Comparison of ENCODE assay signal across 11 cellular contexts in genomic region chr19:5952193-5953033, GRCh38. TPM values are rescaled to one million over a fixed set of nuclear protein-coding genes. Genes with fewer than 3 reads are reported as not detected.
A peak's percentile ranks its signal among the peaks of the same experiment; 100 is the strongest.
DNase-seq lines count a peak whose midpoint lies in the region; ATAC-seq, FAIRE-seq and TF ChIP-seq lines count a peak whose summit lies in the region.
"Had no signal": no experiment of that assay in that cellular context is flagged by ENCODE, and none has a peak within 500 bp of the region (broad histone marks: within the 10 kb centered on the region; RNA-seq: fewer than 3 reads in every experiment).

No MANE protein-coding gene starts in this region.

- RAD21 ChIA-PET in GM12878 (lab: Charles Lee; ENCODE audit: unreplicated experiment) = no interaction called here

- no peak for DNase-seq in CD4-positive, alpha-beta T cell
- DNase-seq in HFFc6 = no peak
- DNase-seq in GM12878 (ENCODE audit: low read depth, low spot score) = no peak
- DNase-seq in natural killer cell = no peak
- DNase-seq in COLO829 (ENCODE audit: low spot score) = no peak
- no peak for DNase-seq in gastrocnemius medialis
- no peak for DNase-seq in effector memory CD4-positive, alpha-beta T cell
- DNase-seq: islet precursor cell had no signal

- TF ChIP-seq EP300 in GM12878 (IDR thresholded peaks at IDR 0.05; ENCODE audit: borderline replicate concordance in 1 of 2, control insufficient read depth in 1 of 2, low read depth in 2 of 2, low read length in 2 of 2) = no peak

- no peak overlapping the region for H2AFZ ChIP-seq in GM12878 (ENCODE audit: control insufficient read depth, low read depth, low read length)

- H3K27ac ChIP-seq in CD4-positive, alpha-beta T cell (ENCODE audit: low read depth, low read length) = peak overlapping the region; percentile 37
- peak overlapping the region; percentile 50 for H3K27ac ChIP-seq in GM12878 (ENCODE audit: control insufficient read depth, insufficient read depth)
- H3K27ac ChIP-seq in gastrocnemius medialis = no peak overlapping the region
- H3K27ac ChIP-seq in effector memory CD4-positive, alpha-beta T cell (ENCODE audit: insufficient read depth, low read length, poor library complexity, severe bottlenecking) = no peak overlapping the region
- H3K27ac ChIP-seq: VCaP had no signal

- H3K36me3 ChIP-seq in GM12878 (ENCODE audit: control insufficient read depth in 2 of 2, insufficient read depth in 2 of 2, low read length in 1 of 2) = peaks cover 6 to 18% of the 10 kb centered on the region in 2 experiments; a peak in 3 of 4 replicates
- no peaks in the 10 kb centered on the region for H3K36me3 ChIP-seq in gastrocnemius medialis
- no peaks in the 10 kb centered on the region for H3K36me3 ChIP-seq in effector memory CD4-positive, alpha-beta T cell (ENCODE audit: control insufficient read depth, insufficient read depth, low read length)

- H3K9me3 Mint-ChIP-seq in CD4-positive, alpha-beta T cell = no peaks in the 10 kb centered on the region
- H3K9me3 Mint-ChIP-seq in HFFc6 (no peaks in the 10 kb centered on the region), natural killer cell (no peaks in the 10 kb centered on the region)

- no peak overlapping the region for H3K4me3 ChIP-seq in GM12878
- no peak overlapping the region for H3K4me3 ChIP-seq in gastrocnemius medialis
- no peak overlapping the region for H3K4me3 ChIP-seq in effector memory CD4-positive, alpha-beta T cell (ENCODE audit: insufficient read depth, low read depth, low read length, poor library complexity, severe bottlenecking)
- H3K4me3 ChIP-seq: skin epidermis had no signal

- TF ChIP-seq CTCF in CD4-positive, alpha-beta T cell (IDR thresholded peaks at IDR 0.05) = no peak
- TF ChIP-seq CTCF in HFFc6 (IDR thresholded peaks at IDR 0.05) (no peak), GM12878 (IDR thresholded peaks at IDR 0.05 in 2 of 3, conservative IDR thresholded peaks at IDR 0.05 in 1 of 3; ENCODE audit: control insufficient read depth in 2 of 3, extremely low read depth in 1 of 3, insufficient read depth in 1 of 3, low read depth in 3 of 3, low read length in 3 of 3) (no peak), natural killer cell (IDR thresholded peaks at IDR 0.05) (no peak), gastrocnemius medialis (IDR thresholded peaks at IDR 0.05 in 4 of 5, conservative IDR thresholded peaks at IDR 0.05 in 1 of 5) (no peak)

- intact Hi-C loops in CD4-positive, alpha-beta T cell (cut with DNase I, micrococcal nuclease) = loop anchor here in 1 of 2 experiments (1.0 kb wide), 1 partner anchor 10 kb away; no protein-coding TSS in a partner anchor
- intact Hi-C loops in GM12878 (cut with micrococcal nuclease; ENCODE audit: unreplicated experiment) = no loop called here
- intact Hi-C loops in natural killer cell (cut with micrococcal nuclease) = loop anchor here (1.0 kb wide), 1 partner anchor 10 kb away; no protein-coding TSS in a partner anchor
- intact Hi-C loops in gastrocnemius medialis (cut with DNase I; ENCODE audit: low total_unique reads) = no loop called here

- TF ChIP-seq RAD21 in GM12878 (IDR thresholded peaks at IDR 0.05; ENCODE audit: insufficient read depth, low read depth, low read length) = no peak

- no peak for ATAC-seq in CD4-positive, alpha-beta T cell (ENCODE audit: poor library complexity)
- ATAC-seq in GM12878 (no peak), natural killer cell (peak in 2 of 3 donors; percentile 55 to 67), gastrocnemius medialis (no peak)

- no peaks in the 10 kb centered on the region; the same call in none of the 2 replicates for H4K20me1 ChIP-seq in GM12878 (ENCODE audit: control insufficient read depth, insufficient read depth)

- H3K4me3 Mint-ChIP-seq in CD4-positive, alpha-beta T cell = peak overlapping the region; percentile 50
- H3K4me3 Mint-ChIP-seq in HFFc6 = no peak overlapping the region; the same call in 1 of the 2 replicates
- peak overlapping the region; percentile 83 for H3K4me3 Mint-ChIP-seq in natural killer cell

- FAIRE-seq in GM12878 (lab: Jason Lieb, UNC) = no peak
- FAIRE-seq: colon had no signal

- H3K27me3 Mint-ChIP-seq in CD4-positive, alpha-beta T cell = no peaks in the 10 kb centered on the region
- H3K27me3 Mint-ChIP-seq in HFFc6 (ENCODE audit: insufficient read depth) = peaks cover 1% of the 10 kb centered on the region
- no peaks in the 10 kb centered on the region for H3K27me3 Mint-ChIP-seq in natural killer cell (ENCODE audit: low read depth in 2 of 2)

- WGBS in GM12878 (ENCODE audit: insufficient coverage, insufficient replicate concordance, low lambda C conversion rate, missing lambda C conversion rate) = 93% methylated on average over 18 of the region's 18 CpGs

- POLR2A ChIA-PET in CD4-positive, alpha-beta T cell (lab: Charles Lee) = interaction anchor here (1.0 to 7.4 kb wide), 6 partner anchors 9 to 49 kb away, joined by 3 to 93 read pairs (median 4); partner anchors contain the start of gene NDUFA11
- POLR2A ChIA-PET in GM12878 (lab: Charles Lee) = interaction anchor here (1.1 kb wide), 1 partner anchor 16 kb away, joined by 4 read pairs; no protein-coding TSS in a partner anchor

- H3K9ac ChIP-seq in GM12878 (ENCODE audit: control insufficient read depth, insufficient read depth, low read length) = no peak overlapping the region

- peaks cover 53% of the 10 kb centered on the region for H3K79me2 ChIP-seq in GM12878 (ENCODE audit: control insufficient read depth, insufficient read depth, low read length)

- CTCF ChIA-PET in CD4-positive, alpha-beta T cell (lab: Charles Lee) = interaction anchor here (1.4 to 2.8 kb wide), 4 partner anchors 9 to 148 kb away, joined by 3 to 13 read pairs (median 6); no protein-coding TSS in a partner anchor
- CTCF ChIA-PET in GM12878 (lab: Yijun Ruan, JAX) = interaction anchor here (0.8 to 4.0 kb wide), 7 partner anchors 15 to 173 kb away, joined by 3 to 16 read pairs (median 4); no protein-coding TSS in a partner anchor

- no TSS peak for BruUV-seq in GM12878 (replicated peaks; lab: Mats Ljungman, UMichigan)

- SMC1A ChIA-PET in GM12878 (lab: Charles Lee; ENCODE audit: uncharacterized antibody, unreplicated experiment) = interaction anchor here (0.8 kb wide), 1 partner anchor 980 kb away, joined by 3 read pairs; no protein-coding TSS in a partner anchor

- peak overlapping the region; percentile 92 for H3K27ac Mint-ChIP-seq in CD4-positive, alpha-beta T cell
- H3K27ac Mint-ChIP-seq in HFFc6 = peak overlapping the region; percentile 80
- H3K27ac Mint-ChIP-seq in natural killer cell = peak overlapping the region; percentile 84 to 90

- TF ChIP-seq POLR2A in GM12878 (IDR thresholded peaks at IDR 0.05; ENCODE audit: low read depth, low read length) (no peak), gastrocnemius medialis (IDR thresholded peaks at IDR 0.05) (no peak)

- peaks cover 30% of the 10 kb centered on the region for H3K36me3 Mint-ChIP-seq in CD4-positive, alpha-beta T cell (ENCODE audit: low read depth)
- H3K36me3 Mint-ChIP-seq in HFFc6 (ENCODE audit: low read depth) = peaks cover 10% of the 10 kb centered on the region
- H3K36me3 Mint-ChIP-seq in natural killer cell = no peaks in the 10 kb centered on the region

- H3K27me3 ChIP-seq in CD4-positive, alpha-beta T cell (ENCODE audit: control insufficient read depth, insufficient read depth, low read length) = no peaks in the 10 kb centered on the region
- H3K27me3 ChIP-seq in GM12878 (replicated peaks in 1 of 2; ENCODE audit: control insufficient read depth in 2 of 2, insufficient read depth in 2 of 2, low read length in 1 of 2) (no peaks in the 10 kb centered on the region), gastrocnemius medialis (no peaks in the 10 kb centered on the region)
- no peaks in the 10 kb centered on the region for H3K27me3 ChIP-seq in effector memory CD4-positive, alpha-beta T cell (replicated peaks; ENCODE audit: control insufficient read depth, insufficient read depth, low read length, poor library complexity, severe bottlenecking)

- H3K4me2 ChIP-seq in GM12878 (ENCODE audit: control insufficient read depth, insufficient read depth) = peak overlapping the region; percentile 47

- H3K4me1 ChIP-seq in GM12878 (ENCODE audit: control insufficient read depth, insufficient read depth, low read length) = peaks cover 22% of the 10 kb centered on the region
- peaks cover 58 to 64% of the 10 kb centered on the region in 2 donors for H3K4me1 ChIP-seq in gastrocnemius medialis
- peaks cover 67% of the 10 kb centered on the region for H3K4me1 ChIP-seq in effector memory CD4-positive, alpha-beta T cell (ENCODE audit: control insufficient read depth, insufficient read depth, low read length, poor library complexity, severe bottlenecking)

- H3K4me1 Mint-ChIP-seq in CD4-positive, alpha-beta T cell (ENCODE audit: low read depth) = peaks cover 94% of the 10 kb centered on the region
- H3K4me1 Mint-ChIP-seq in HFFc6 (ENCODE audit: low read depth) (peaks cover 49% of the 10 kb centered on the region), natural killer cell (peaks cover 77 to 90% of the 10 kb centered on the region in 2 donors)

- no peaks in the 10 kb centered on the region for H3K9me3 ChIP-seq in CD4-positive, alpha-beta T cell (ENCODE audit: control insufficient read depth, low read length)
- H3K9me3 ChIP-seq in GM12878 (replicated peaks; ENCODE audit: control insufficient read depth, insufficient read depth, low read length) (no peaks in the 10 kb centered on the region), gastrocnemius medialis (no peaks in the 10 kb centered on the region)
- no peaks in the 10 kb centered on the region for H3K9me3 ChIP-seq in effector memory CD4-positive, alpha-beta T cell (ENCODE audit: control insufficient read depth, low read length)

- in situ Hi-C loops in GM12878 (cut with MboI) = no loop called here
- in situ Hi-C loops in gastrocnemius medialis (cut with MboI; ENCODE audit: low sequenced_read_pairs in 4 of 4) = no loop called here

RNA-seq across cellular contexts. Expression of gene RANBP3, which starts 25.5 kb away (rescaled TPM):
- 10 to 100 TPM; 82.7 to 88.7 TPM for total RNA-seq in CD4-positive, alpha-beta T cell
- 10 to 100 TPM; 57.6 to 80.9 (median 70.4) TPM for total RNA-seq in HFFc6 (2021; fragmentation: NEBNext Ultra II Directional; extraction: Animal tissue kit (Norgen Biotek cat#: 25700))
- total RNA-seq in GM12878 (2013; cell fraction: nucleolus; rRNA removed) = 50.6 and 76.5 TPM in 2 replicates
- total RNA-seq in GM12878 (2014; rRNA removed) (53.9 and 57.7 TPM in 2 replicates), GM12878 (2014; rRNA removed; fragmentation: Illumina TruSeq; extraction: Trizol) (55.3 and 56.9 TPM in 2 replicates), GM12878 (2021) (73.4 and 76.6 TPM in 2 replicates), natural killer cell (10 to 100 TPM; 73.9 to 95.2 (median 89.7) TPM), gastrocnemius medialis (10 to 100 TPM; 37.4 to 74.3 (median 61.3) TPM)
- 13.0 TPM for polyA plus RNA-seq in GM12878 (2011; ENCODE audit: low read depth)
- polyA plus RNA-seq in GM12878 (2011; rRNA removed) (30.5 and 59.4 TPM in 2 replicates), GM12878 (2014; fragmentation: Illumina TruSeq; extraction: Trizol) (37.9 and 60.6 TPM in 2 replicates), GM12878 (2014; fragmentation: Nextera tagmentation; extraction: Ambion mirVana) (1 to 10 TPM; 1.1 to 1.2 TPM), GM12878 (2014; rRNA removed) (81.6 and 91.1 TPM in 2 replicates), GM12878 (2016; fragmentation: Nextera tagmentation; extraction: Ambion mirVana) (10 to 100 TPM; 61.0 to 63.3 TPM)
- polyA plus RNA-seq in GM12878 (2011; cell fraction: cytosol; rRNA removed) = 93.2 and 134 TPM in 2 replicates
- 150 and 262 TPM in 2 replicates for polyA plus RNA-seq in GM12878 (2011; cell fraction: nucleus; rRNA removed)
- polyA plus RNA-seq in GM12878 (2012) = 42.6 and 45.6 TPM in 2 replicates
- 47.3 and 71.4 TPM in 2 replicates for polyA minus RNA-seq in GM12878 (2011; rRNA and poly(A)+ RNA removed)
- polyA minus RNA-seq in GM12878 (2011; cell fraction: cytosol; rRNA and poly(A)+ RNA removed) = 34.5 and 45.1 TPM in 2 replicates
- polyA minus RNA-seq in GM12878 (2011; cell fraction: nucleus; rRNA and poly(A)+ RNA removed) = 28.5 and 37.0 TPM in 2 replicates

RNA-seq across cellular contexts. Expression of gene CAPS, which starts 38.4 kb away (rescaled TPM):
- total RNA-seq in CD4-positive, alpha-beta T cell = 10 to 100 TPM; 43.2 to 44.2 TPM
- 1 to 10 TPM; 2.2 to 2.7 (median 2.3) TPM for total RNA-seq in HFFc6 (2021; fragmentation: NEBNext Ultra II Directional; extraction: Animal tissue kit (Norgen Biotek cat#: 25700))
- 2.8 and 4.9 TPM in 2 replicates for total RNA-seq in GM12878 (2013; cell fraction: nucleolus; rRNA removed)
- total RNA-seq in GM12878 (2014; rRNA removed) (4.9 and 6.0 TPM in 2 replicates), GM12878 (2014; rRNA removed; fragmentation: Illumina TruSeq; extraction: Trizol) (1.8 and 2.4 TPM in 2 replicates), GM12878 (2021) (3.9 and 5.5 TPM in 2 replicates), natural killer cell (10 to 100 TPM; 34.0 to 41.6 (median 38.3) TPM), gastrocnemius medialis (1 to 10 TPM; 1.2 to 2.4 (median 2.0) TPM)
- polyA plus RNA-seq in GM12878 (2011; ENCODE audit: low read depth) = 1.8 TPM
- polyA plus RNA-seq in GM12878 (2011; rRNA removed) (1.4 and 1.8 TPM in 2 replicates), GM12878 (2014; fragmentation: Illumina TruSeq; extraction: Trizol) (1.1 and 1.7 TPM in 2 replicates), GM12878 (2014; fragmentation: Nextera tagmentation; extraction: Ambion mirVana) (under 1 TPM; 0.09 to 0.10 TPM), GM12878 (2014; rRNA removed) (6.9 and 8.3 TPM in 2 replicates), GM12878 (2016; fragmentation: Nextera tagmentation; extraction: Ambion mirVana) (1 to 10 TPM; 5.1 to 6.3 TPM)
- 3.5 and 4.9 TPM in 2 replicates for polyA plus RNA-seq in GM12878 (2011; cell fraction: cytosol; rRNA removed)
- polyA plus RNA-seq in GM12878 (2011; cell fraction: nucleus; rRNA removed) = 8.3 and 10.2 TPM in 2 replicates
- 3.4 and 7.0 TPM in 2 replicates for polyA plus RNA-seq in GM12878 (2012)
- polyA minus RNA-seq in GM12878 (2011; rRNA and poly(A)+ RNA removed) = 0.29 and 1.6 TPM in 2 replicates
- 0.31 TPM in 1 of 2 replicates, not detected in the other for polyA minus RNA-seq in GM12878 (2011; cell fraction: cytosol; rRNA and poly(A)+ RNA removed)
- polyA minus RNA-seq in GM12878 (2011; cell fraction: nucleus; rRNA and poly(A)+ RNA removed) = 1.6 and 2.0 TPM in 2 replicates

RNA-seq across cellular contexts. Expression of gene VMAC, which starts 47.7 kb away (rescaled TPM):
- total RNA-seq in CD4-positive, alpha-beta T cell = 10 to 100 TPM; 23.4 to 25.3 TPM
- total RNA-seq in HFFc6 (2021; fragmentation: NEBNext Ultra II Directional; extraction: Animal tissue kit (Norgen Biotek cat#: 25700)) = 1 to 10 TPM; 1.8 to 2.4 (median 1.9) TPM
- 10.6 and 12.7 TPM in 2 replicates for total RNA-seq in GM12878 (2013; cell fraction: nucleolus; rRNA removed)
- 5.8 and 6.5 TPM in 2 replicates for total RNA-seq in GM12878 (2014; rRNA removed)
- total RNA-seq in GM12878 (2014; rRNA removed; fragmentation: Illumina TruSeq; extraction: Trizol) = 2.8 and 2.9 TPM in 2 replicates
- total RNA-seq in GM12878 (2021) = 3.2 and 3.7 TPM in 2 replicates
- 1.4 TPM for polyA plus RNA-seq in GM12878 (2011; ENCODE audit: low read depth)
- 1.3 and 1.4 TPM in 2 replicates for polyA plus RNA-seq in GM12878 (2011; rRNA removed)
- 2.6 and 3.9 TPM in 2 replicates for polyA plus RNA-seq in GM12878 (2011; cell fraction: cytosol; rRNA removed)
- polyA plus RNA-seq in GM12878 (2011; cell fraction: nucleus; rRNA removed) = 5.1 and 6.5 TPM in 2 replicates
- 2.6 and 3.0 TPM in 2 replicates for polyA plus RNA-seq in GM12878 (2012)
- 1.1 and 2.0 TPM in 2 replicates for polyA plus RNA-seq in GM12878 (2014; fragmentation: Illumina TruSeq; extraction: Trizol)
- under 1 TPM; 0.18 to 0.27 TPM for polyA plus RNA-seq in GM12878 (2014; fragmentation: Nextera tagmentation; extraction: Ambion mirVana)
- 6.8 and 7.3 TPM in 2 replicates for polyA plus RNA-seq in GM12878 (2014; rRNA removed)
- polyA plus RNA-seq in GM12878 (2016; fragmentation: Nextera tagmentation; extraction: Ambion mirVana) = 1 to 10 TPM; 1.5 to 1.6 TPM
- polyA minus RNA-seq in GM12878 (2011; rRNA and poly(A)+ RNA removed) = 0.59 and 1.3 TPM in 2 replicates
- 1.0 and 1.1 TPM in 2 replicates for polyA minus RNA-seq in GM12878 (2011; cell fraction: cytosol; rRNA and poly(A)+ RNA removed)
- polyA minus RNA-seq in GM12878 (2011; cell fraction: nucleus; rRNA and poly(A)+ RNA removed) = 1.2 and 2.2 TPM in 2 replicates
- total RNA-seq in natural killer cell = 10 to 100 TPM; 21.1 to 26.3 (median 24.2) TPM
- 1 to 10 TPM in 3 of 4 donors, under 1 TPM in 1; 0.46 to 3.0 (median 2.1) TPM for total RNA-seq in gastrocnemius medialis

RNA-seq across cellular contexts. Expression of gene NDUFA11, which starts 48.8 kb away (rescaled TPM):
- 10 to 100 TPM; 94.3 to 96.7 TPM for total RNA-seq in CD4-positive, alpha-beta T cell
- 100 to 1,000 TPM; 277 to 334 (median 300) TPM for total RNA-seq in HFFc6 (2021; fragmentation: NEBNext Ultra II Directional; extraction: Animal tissue kit (Norgen Biotek cat#: 25700))
- 35.6 and 42.7 TPM in 2 replicates for total RNA-seq in GM12878 (2013; cell fraction: nucleolus; rRNA removed)
- total RNA-seq in GM12878 (2014; rRNA removed) (326 and 388 TPM in 2 replicates), GM12878 (2014; rRNA removed; fragmentation: Illumina TruSeq; extraction: Trizol) (164 and 181 TPM in 2 replicates), GM12878 (2021) (306 and 309 TPM in 2 replicates), natural killer cell (100 to 1,000 TPM; 111 to 115 (median 113) TPM), gastrocnemius medialis (100 to 1,000 TPM; 190 to 349 (median 221) TPM)
- polyA plus RNA-seq in GM12878 (2011; ENCODE audit: low read depth) = 166 TPM
- polyA plus RNA-seq in GM12878 (2011; rRNA removed) (24.8 and 108 TPM in 2 replicates), GM12878 (2014; fragmentation: Illumina TruSeq; extraction: Trizol) (24.2 and 170 TPM in 2 replicates), GM12878 (2014; fragmentation: Nextera tagmentation; extraction: Ambion mirVana) (100 to 1,000 TPM; 239 to 270 TPM), GM12878 (2014; rRNA removed) (343 and 398 TPM in 2 replicates), GM12878 (2016; fragmentation: Nextera tagmentation; extraction: Ambion mirVana) (100 to 1,000 TPM; 596 to 600 TPM)
- 447 and 630 TPM in 2 replicates for polyA plus RNA-seq in GM12878 (2011; cell fraction: cytosol; rRNA removed)
- 193 and 244 TPM in 2 replicates for polyA plus RNA-seq in GM12878 (2011; cell fraction: nucleus; rRNA removed)
- 189 and 285 TPM in 2 replicates for polyA plus RNA-seq in GM12878 (2012)
- polyA minus RNA-seq in GM12878 (2011; rRNA and poly(A)+ RNA removed) = 22.4 and 50.2 TPM in 2 replicates
- polyA minus RNA-seq in GM12878 (2011; cell fraction: cytosol; rRNA and poly(A)+ RNA removed) = 18.2 and 24.5 TPM in 2 replicates
- 7.6 and 15.5 TPM in 2 replicates for polyA minus RNA-seq in GM12878 (2011; cell fraction: nucleus; rRNA and poly(A)+ RNA removed)

Comparison
In these comparisons a context has a peak if more than half of its experiments do, and no peak if none do; other contexts are left out.
1. ATAC-seq: peak in natural killer cell (2 of 3); none in CD4-positive, alpha-beta T cell (single experiment), GM12878 (single experiment) and gastrocnemius medialis (0 of 2).
2. H3K27ac ChIP-seq: peak in CD4-positive, alpha-beta T cell (single experiment) and GM12878 (single experiment); none in gastrocnemius medialis (0 of 4) and effector memory CD4-positive, alpha-beta T cell (single experiment).
3. RNA of gene CAPS, which starts 38.4 kb away (total RNA-seq): 43.2 to 44.2 TPM in CD4-positive, alpha-beta T cell and 34.0 to 41.6 TPM in natural killer cell; 1.8 to 6.0 TPM in GM12878, 2.2 to 2.7 TPM in HFFc6 and 1.2 to 2.4 TPM in gastrocnemius medialis; every median in the first group is over 4 times any median in the second.
4. Peak in every context shown above with its lines, with median percentiles within 50 percentile points of each other: H3K27ac Mint-ChIP-seq.